In genomic region chr22:45977551-45978274, GRCh38 we compare ENCODE assay signal across 10 cellular contexts. TPM values are rescaled to one million over a fixed set of nuclear protein-coding genes. Genes with fewer than 3 reads are reported as not detected.
DNase-seq lines count a peak whose midpoint lies in the region; ATAC-seq and FAIRE-seq lines count a peak whose summit lies in the region.
"Had no signal": no experiment of that assay in that cellular context is flagged by ENCODE, and none has a peak within 500 bp of the region (broad histone marks: within the 10 kb centered on the region; RNA-seq: fewer than 3 reads in every experiment).

No MANE protein-coding gene starts in this region.

- ATAC-seq in esophagus mucosa (peak; percentile 6), HG02884 (IDR thresholded peaks at IDR 0.05; ENCODE audit: unreplicated experiment) (no peak)

- no peak overlapping the region for H3K4me3 ChIP-seq in skeletal muscle satellite cell (ENCODE audit: low read length)

- H3K27me3 Mint-ChIP-seq in activated T-helper 2 cell treated with anti-CD3 and anti-CD28 coated beads, Interferon-gamma antibody, Interleukin-2, Interleukin-4, amounts not matched to agents 10 μg/mL and 5 μg/mL and 100 μg/mL, durations not matched to agents 14 hours and 24 hours and 36 hours (ENCODE audit: low read depth) = peaks cover 36% of the 10 kb centered on the region

- no peak overlapping the region for H3K9ac ChIP-seq in skeletal muscle satellite cell (ENCODE audit: low read depth, low read length)

- no peaks in the 10 kb centered on the region for H3K36me3 ChIP-seq in skeletal muscle satellite cell (ENCODE audit: insufficient read depth, low read length)
- H3K36me3 ChIP-seq: thoracic aorta had no signal

- peaks cover 9% of the 10 kb centered on the region for H3K4me1 ChIP-seq in skeletal muscle satellite cell (ENCODE audit: control insufficient read depth, insufficient read depth, low read length)

- H3K4me2 ChIP-seq in skeletal muscle satellite cell (ENCODE audit: low read length) = peak overlapping the region; percentile 7

- no peak overlapping the region for H3K27ac Mint-ChIP-seq in activated T-helper 2 cell treated with anti-CD3 and anti-CD28 coated beads, Interferon-gamma antibody, Interleukin-2, Interleukin-4, amounts not matched to agents 10 μg/mL and 5 μg/mL and 100 μg/mL, durations not matched to agents 14 hours and 24 hours and 36 hours

- no peaks in the 10 kb centered on the region for H3K4me1 Mint-ChIP-seq in activated T-helper 2 cell treated with anti-CD3 and anti-CD28 coated beads, Interferon-gamma antibody, Interleukin-2, Interleukin-4, amounts not matched to agents 10 μg/mL and 5 μg/mL and 100 μg/mL, durations not matched to agents 14 hours and 24 hours and 36 hours (ENCODE audit: low read depth)

- peak; percentile 23 for DNase-seq in activated T-cell treated with anti-CD3 and anti-CD28 coated beads, Interleukin-2, amount 50 U/mL, for 1 hour
- DNase-seq in activated T-cell treated with anti-CD3 and anti-CD28 coated beads for 4 hours = no peak
- DNase-seq in NCI-H2171 treated with DMSO at 0.1 percent for 48 hours (lab: John Stamatoyannopoulos, UW) = peak; percentile 59
- no peak for DNase-seq in activated T-helper 2 cell treated with anti-CD3 and anti-CD28 coated beads, Interferon-gamma antibody, Interleukin-2, Interleukin-4, amounts not matched to agents 10 μg/mL and 5 μg/mL and 100 μg/mL, durations not matched to agents 14 hours and 24 hours and 36 hours (ENCODE audit: low spot score)
- no peak for DNase-seq in urothelium cell line (ENCODE audit: low spot score)
- DNase-seq: NCI-H1694 had no signal

- H3K9me3 ChIP-seq in skeletal muscle satellite cell (replicated peaks; ENCODE audit: low read length) = no peaks in the 10 kb centered on the region
- H3K9me3 ChIP-seq: thoracic aorta had no signal

- intact Hi-C loops in activated T-helper 2 cell treated with anti-CD3 and anti-CD28 coated beads, Interferon-gamma antibody, Interleukin-2, Interleukin-4, amounts not matched to agents 10 μg/mL and 5 μg/mL and 100 μg/mL, durations not matched to agents 14 hours and 24 hours and 36 hours (cut with micrococcal nuclease) = loop anchor here (1.0 kb wide), 1 partner anchor 332 kb away; no protein-coding TSS in a partner anchor

- no peaks in the 10 kb centered on the region for H3K36me3 Mint-ChIP-seq in activated T-helper 2 cell treated with anti-CD3 and anti-CD28 coated beads, Interferon-gamma antibody, Interleukin-2, Interleukin-4, amounts not matched to agents 10 μg/mL and 5 μg/mL and 100 μg/mL, durations not matched to agents 14 hours and 24 hours and 36 hours (ENCODE audit: low read depth)

- peaks cover 55% of the 10 kb centered on the region for H3K27me3 ChIP-seq in skeletal muscle satellite cell (ENCODE audit: control insufficient read depth, insufficient read depth, low read length)

- no peaks in the 10 kb centered on the region for H3K9me3 Mint-ChIP-seq in activated T-helper 2 cell treated with anti-CD3 and anti-CD28 coated beads, Interferon-gamma antibody, Interleukin-2, Interleukin-4, amounts not matched to agents 10 μg/mL and 5 μg/mL and 100 μg/mL, durations not matched to agents 14 hours and 24 hours and 36 hours

- H3K4me3 Mint-ChIP-seq in activated T-helper 2 cell treated with anti-CD3 and anti-CD28 coated beads, Interferon-gamma antibody, Interleukin-2, Interleukin-4, amounts not matched to agents 10 μg/mL and 5 μg/mL and 100 μg/mL, durations not matched to agents 14 hours and 24 hours and 36 hours (ENCODE audit: low read depth) = no peak overlapping the region

- FAIRE-seq in urothelium cell line (lab: Jason Lieb, UNC) = no peak

RNA-seq across cellular contexts. Expression of gene WNT7B, which starts 0.8 kb away (rescaled TPM):
- 8.4 TPM for total RNA-seq in esophagus mucosa
- not detected in 2 replicates for total RNA-seq in skeletal muscle satellite cell (2012; rRNA removed)
- total RNA-seq in activated T-helper 2 cell treated with anti-CD3 and anti-CD28 coated beads, Interferon-gamma antibody, Interleukin-2, Interleukin-4, amounts not matched to agents 10 μg/mL and 5 μg/mL and 100 μg/mL, durations not matched to agents 14 hours and 24 hours and 36 hours = not detected in 2 replicates
- total RNA-seq: thoracic aorta had no signal

Comparison
In these comparisons a context has a peak if more than half of its experiments do, and no peak if none do; other contexts are left out.
1. DNase-seq: peak in activated T-cell treated with anti-CD3 and anti-CD28 coated beads, Interleukin-2, amount 50 U/mL, for 1 hour (single experiment) and NCI-H2171 treated with DMSO at 0.1 percent for 48 hours (single experiment); none in activated T-cell treated with anti-CD3 and anti-CD28 coated beads for 4 hours (single experiment), activated T-helper 2 cell treated with anti-CD3 and anti-CD28 coated beads, Interferon-gamma antibody, Interleukin-2, Interleukin-4, amounts not matched to agents 10 μg/mL and 5 μg/mL and 100 μg/mL, durations not matched to agents 14 hours and 24 hours and 36 hours (single experiment) and urothelium cell line (single experiment).